ENCODE assay signal across 10 cellular contexts in genomic region chr12:14613718-14614117, GRCh38. TPM values are rescaled to one million over a fixed set of nuclear protein-coding genes. Genes with fewer than 3 reads are reported as not detected.
DNase-seq lines count a peak whose midpoint lies in the region; ATAC-seq and TF ChIP-seq lines count a peak whose summit lies in the region.
"Had no signal": no experiment of that assay in that cellular context is flagged by ENCODE, and none has a peak within 500 bp of the region (broad histone marks: within the 10 kb centered on the region; RNA-seq: fewer than 3 reads in every experiment).

No MANE protein-coding gene starts in this region.

- H3K4me3 Mint-ChIP-seq in mesothelial cell of epicardium: no peak overlapping the region

- TF ChIP-seq CTCF in HL-60 (IDR thresholded peaks at IDR 0.05; ENCODE audit: insufficient read depth, low read length) (no peak), mesothelial cell of epicardium (IDR thresholded peaks at IDR 0.05; ENCODE audit: unreplicated experiment) (no peak)

- H3K27me3 Mint-ChIP-seq in mesothelial cell of epicardium (ENCODE audit: low read depth): no peaks in the 10 kb centered on the region

- no peaks in the 10 kb centered on the region for H3K27me3 ChIP-seq in HL-60 (ENCODE audit: insufficient read depth, poor library complexity, severe bottlenecking)

- DNase-seq in HL-60 (ENCODE audit: low read depth in 1 of 2, low spot score in 1 of 2) (peak; percentile 18 to 68), medulla oblongata (ENCODE audit: extremely low spot score) (peak; percentile 35), NCI-H69 (lab: John Stamatoyannopoulos, UW) (no peak), NCI-H2107 treated with DMSO at 0.1 percent for 48 hours (lab: John Stamatoyannopoulos, UW; ENCODE audit: unreplicated experiment) (no peak), kidney tubule cell (ENCODE audit: low spot score) (no peak), mesothelial cell of epicardium (ENCODE audit: low spot score in 2 of 2, unreplicated experiment in 2 of 2) (no peak)
- DNase-seq: activated naive CD4-positive, alpha-beta T cell treated with Interleukin-2 at 50 U/mL for 16 hours; PC-9 had no signal

- no peak overlapping the region for H3K4me3 ChIP-seq in HL-60 (replicated peaks; ENCODE audit: insufficient read depth, low read length)
- H3K4me3 ChIP-seq: PC-9 had no signal

- no peak overlapping the region for H3K27ac ChIP-seq in HL-60 (replicated peaks)
- H3K27ac ChIP-seq: PC-9 had no signal

- H3K4me1 Mint-ChIP-seq in mesothelial cell of epicardium: peaks cover 2% of the 10 kb centered on the region

- H3K9me3 Mint-ChIP-seq in mesothelial cell of epicardium: peaks cover 31% of the 10 kb centered on the region

- peaks cover 2% of the 10 kb centered on the region for H3K36me3 Mint-ChIP-seq in mesothelial cell of epicardium

- peak; percentile 98 for ATAC-seq in GM18520 (IDR thresholded peaks at IDR 0.05; ENCODE audit: unreplicated experiment)
- ATAC-seq in GM21737 (IDR thresholded peaks at IDR 0.05; ENCODE audit: unreplicated experiment): peak; percentile 95

- H3K27ac Mint-ChIP-seq in mesothelial cell of epicardium: no peak overlapping the region

RNA-seq across cellular contexts. Expression of gene PLBD1, which starts 46.0 kb away (rescaled TPM):
- total RNA-seq in mesothelial cell of epicardium: 41.3 to 48.1 TPM (median 43.8 TPM) in 3 replicates

Comparison
In these comparisons a context has a peak if more than half of its experiments do, and no peak if none do; other contexts are left out.
1. DNase-seq: peak in HL-60 (2 of 2) and medulla oblongata (single experiment); none in NCI-H69 (single experiment), NCI-H2107 treated with DMSO at 0.1 percent for 48 hours (single experiment), kidney tubule cell (single experiment) and mesothelial cell of epicardium (0 of 2).